In the genomic region with DNA sequence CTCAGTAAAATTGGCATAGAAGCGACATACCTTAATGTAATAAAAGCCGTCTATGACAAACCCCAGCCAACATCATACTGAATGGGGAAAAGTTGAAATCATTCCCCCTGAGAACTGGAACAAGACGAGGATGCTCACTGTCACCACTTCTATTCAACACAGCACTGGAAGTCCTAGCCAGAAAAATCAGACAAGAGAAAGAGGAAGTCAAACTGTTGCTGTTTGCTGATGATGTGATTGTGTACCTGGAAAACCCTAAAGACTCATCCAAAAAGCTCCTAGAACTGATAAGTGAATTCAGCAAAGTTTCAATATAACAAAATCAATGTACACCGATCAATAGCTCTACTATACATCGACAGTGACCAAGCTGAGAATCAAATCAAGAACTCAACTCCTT, we compare ENCODE assay signal across 8 cellular contexts.
"Had no signal": no experiment of that assay in that cellular context is flagged by ENCODE, and none has a peak within 500 bp of the region (broad histone marks: within the 10 kb centered on the region; RNA-seq: fewer than 3 reads in every experiment).

No MANE protein-coding gene starts in this region.

- H3K4me2 ChIP-seq: GM23338 had no signal

- H3K4me3 ChIP-seq: GM23338 had no signal

- ATAC-seq: GM23338 had no signal

- FAIRE-seq: H1, H54, HTR-8/SVneo had no signal

- H2AFZ ChIP-seq: GM23338 had no signal

- DNase-seq: H9, HCEC 1CT, IMR-90, KBM-7 had no signal
